ENCODE assay signal across 18 cellular contexts in the genomic region with DNA sequence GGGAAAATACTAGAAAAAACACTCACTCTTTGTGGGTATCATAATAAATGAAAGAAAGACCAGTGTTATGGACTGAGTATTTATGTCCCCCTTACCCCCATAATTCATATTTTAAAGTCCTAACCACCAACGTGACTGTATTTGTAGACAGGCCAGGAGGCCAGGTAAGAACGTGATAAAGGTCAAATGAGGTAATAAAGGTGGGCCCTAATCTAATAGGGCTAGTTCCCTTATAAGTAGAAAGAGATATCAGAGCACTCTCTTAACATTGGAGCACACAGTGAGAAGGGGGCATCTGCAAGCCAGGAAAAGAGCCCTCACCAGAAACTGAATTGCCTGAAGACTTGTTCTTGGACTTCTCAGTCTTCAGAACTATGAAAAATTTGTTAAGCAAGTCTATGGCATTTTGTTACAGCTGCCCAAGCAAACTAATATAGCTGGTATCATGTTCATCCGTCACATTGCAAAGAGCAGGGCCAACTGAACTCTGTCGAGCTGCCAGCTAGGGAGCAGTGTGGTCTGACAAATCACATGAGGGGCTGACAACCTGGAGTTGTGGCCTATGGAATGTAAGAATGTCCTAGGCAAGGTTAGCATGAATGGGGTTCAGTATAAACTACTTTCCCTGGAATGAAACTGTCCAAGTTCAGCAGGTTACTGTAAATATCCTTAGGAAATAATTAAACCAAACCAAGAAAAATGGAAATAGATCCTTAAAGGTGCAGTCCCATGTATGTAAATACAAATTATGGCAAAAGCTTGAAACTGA.
A peak's percentile ranks its signal among the peaks of the same experiment; 100 is the strongest.
DNase-seq lines count a peak whose midpoint lies in the region; ATAC-seq and TF ChIP-seq lines count a peak whose summit lies in the region.
"Had no signal": no experiment of that assay in that cellular context is flagged by ENCODE, and none has a peak within 500 bp of the region (broad histone marks: within the 10 kb centered on the region; RNA-seq: fewer than 3 reads in every experiment).

No MANE protein-coding gene starts in this region.

- POLR2A ChIA-PET in PC-9 (lab: Charles Lee; ENCODE audit: unreplicated experiment), result no interaction called here

- H3F3A ChIP-seq in PC-9 (ENCODE audit: insufficient read depth, low read depth), result no peaks in the 10 kb centered on the region

- H3K9me2 ChIP-seq in PC-9 (ENCODE audit: insufficient read depth), result no peaks in the 10 kb centered on the region; the same call in 1 of the 2 replicates

- no peak for TF ChIP-seq CTCF in 22Rv1 (IDR thresholded peaks at IDR 0.05)
- TF ChIP-seq CTCF in PC-9 (conservative IDR thresholded peaks at IDR 0.05), result no peak
- TF ChIP-seq CTCF in heart right ventricle (IDR thresholded peaks at IDR 0.05), result peak in 2 of 9 donors; percentile 11 to 33
- TF ChIP-seq CTCF in lower lobe of right lung (IDR thresholded peaks at IDR 0.05), result no peak

- TF ChIP-seq POLR2A in GM18505 (IDR thresholded peaks at IDR 0.05; ENCODE audit: borderline replicate concordance, extremely low read depth, insufficient read depth, insufficient read length), result no peak

- H2AFZ ChIP-seq in PC-9, result peak overlapping the region; percentile 52

- H3K79me2 ChIP-seq in PC-9 (ENCODE audit: low read depth), result no peaks in the 10 kb centered on the region

- H3K36me3 ChIP-seq in PC-9 (ENCODE audit: low read depth) (no peaks in the 10 kb centered on the region), heart right ventricle (no peaks in the 10 kb centered on the region), lower lobe of right lung (no peaks in the 10 kb centered on the region)
- H3K36me3 ChIP-seq: HAP-1, sigmoid colon, tibial artery had no signal

- H3K4me3 ChIP-seq in PC-9, result no peak overlapping the region
- no peak overlapping the region for H3K4me3 ChIP-seq in heart right ventricle
- H3K4me3 ChIP-seq in lower lobe of right lung, result no peak overlapping the region
- H3K4me3 ChIP-seq: HAP-1, sigmoid colon, tibial artery had no signal

- 35 to 48% methylated on average over 4 of the region's 4 CpGs for WGBS in heart right ventricle, 2 donors

- H3K27ac ChIP-seq in 22Rv1 (peak overlapping the region; percentile 100), PC-9 (no peak overlapping the region), heart right ventricle (peak overlapping the region in 3 of 10 donors; percentile 6 to 37 (median 11)), lower lobe of right lung (peak overlapping the region; percentile 25)
- H3K27ac ChIP-seq: RWPE1, sigmoid colon, tibial artery had no signal

- H3K9me3 ChIP-seq in PC-9 (ENCODE audit: insufficient read depth, low read depth) (no peaks in the 10 kb centered on the region), heart right ventricle (peaks cover 0 to 3% (median 0%) of the 10 kb centered on the region in 11 donors), lower lobe of right lung (no peaks in the 10 kb centered on the region)
- H3K9me3 ChIP-seq: HAP-1, tibial artery had no signal

- H3K27me3 ChIP-seq in PC-9 (ENCODE audit: insufficient read depth, low read depth), result no peaks in the 10 kb centered on the region
- no peaks in the 10 kb centered on the region for H3K27me3 ChIP-seq in heart right ventricle
- no peaks in the 10 kb centered on the region for H3K27me3 ChIP-seq in lower lobe of right lung (ENCODE audit: low read depth)
- H3K27me3 ChIP-seq: sigmoid colon, tibial artery had no signal

- DNase-seq in PC-9 (no peak), heart right ventricle (peak; percentile 34), lower lobe of right lung (no peak)
- DNase-seq: activated CD4-positive, CD25-positive, alpha-beta regulatory T cell; activated CD8-positive, alpha-beta memory T cell treated with anti-CD3 and anti-CD28 coated beads, Interleukin-2, amount 10 ng/mL, durations not matched to agents 7 days and 5 days; aorta; CD4-positive, alpha-beta T cell; NCI-H2107; NCI-H748 treated with DMSO at 0.1 percent for 48 hours; sigmoid colon; tibial artery had no signal

- H3K4me2 ChIP-seq in PC-9, result no peak overlapping the region

- intact Hi-C loops in PC-9 (cut with micrococcal nuclease; ENCODE audit: unreplicated experiment), result loop anchor here (1.0 kb wide), 1 partner anchor 171 kb away; no protein-coding TSS in a partner anchor
- intact Hi-C loops in heart right ventricle (cut with DNase I), result loop anchor here in 1 of 10 donors (5.0 kb wide), 1 partner anchor 1158 kb away; no protein-coding TSS in a partner anchor
- intact Hi-C loops in lower lobe of right lung (cut with DNase I), result no loop called here

- H3K4me1 ChIP-seq in PC-9 (replicated peaks; ENCODE audit: insufficient read depth), result no peaks in the 10 kb centered on the region
- peaks cover 0 to 18% (median 0%) of the 10 kb centered on the region in 9 donors for H3K4me1 ChIP-seq in heart right ventricle
- peaks cover 10% of the 10 kb centered on the region for H3K4me1 ChIP-seq in lower lobe of right lung
- H3K4me1 ChIP-seq: sigmoid colon had no signal

- H4K20me1 ChIP-seq in PC-9 (ENCODE audit: insufficient read depth), result no peaks in the 10 kb centered on the region

- no TSS peak for BruUV-seq in PC-9 (replicated peaks; lab: Mats Ljungman, UMichigan)

- ATAC-seq in heart right ventricle (peak in 7 of 8 donors; percentile 20 to 90 (median 80)), lower lobe of right lung (peak; percentile 13 to 33), HG02610 (IDR thresholded peaks at IDR 0.05; ENCODE audit: unreplicated experiment) (no peak), HG02759 (IDR thresholded peaks at IDR 0.05; ENCODE audit: unreplicated experiment) (no peak), GM18505 (IDR thresholded peaks at IDR 0.05; ENCODE audit: unreplicated experiment) (no peak), GM19324 (IDR thresholded peaks at IDR 0.05; ENCODE audit: low FRiP score, unreplicated experiment) (no peak)
- ATAC-seq: activated CD8-positive, alpha-beta memory T cell treated with anti-CD3 and anti-CD28 coated beads, Interleukin-2, amount 10 ng/mL, durations not matched to agents 7 days and 5 days had no signal

- CTCF ChIA-PET in PC-9 (lab: Charles Lee), result no interaction called here

Comparison
In these comparisons a context has a peak if more than half of its experiments do, and no peak if none do; other contexts are left out.
1. DNase-seq: peak in heart right ventricle (2 of 2); none in PC-9 (0 of 2) and lower lobe of right lung (single experiment).
2. ATAC-seq: peak in heart right ventricle (7 of 8) and lower lobe of right lung (2 of 2); none in HG02610 (single experiment), HG02759 (single experiment), GM18505 (single experiment) and GM19324 (single experiment).